Comparison of ENCODE assay signal across 1 cellular context in genomic region chr20:14198416-14198815, GRCh38.
TF ChIP-seq lines count a peak whose summit lies in the region.

No MANE protein-coding gene starts in this region.

TF ChIP-seq in HepG2, 621 proteins besides CTCF, POLR2A, EP300 and RAD21 (continued from another document):
- TF ChIP-seq MYC (CRISPR knock-in tag; IDR thresholded peaks at IDR 0.05; ENCODE audit: borderline replicate concordance) (no peak), PAXIP1 (CRISPR knock-in tag; conservative IDR thresholded peaks at IDR 0.05) (no peak), ZUFSP (CRISPR knock-in tag; IDR thresholded peaks at IDR 0.05; ENCODE audit: borderline replicate concordance) (no peak), ZNF317 (CRISPR knock-in tag; IDR thresholded peaks at IDR 0.05) (no peak), ZNF256 (CRISPR knock-in tag; conservative IDR thresholded peaks at IDR 0.05) (no peak)
